ENCODE assay signal across 8 cellular contexts in the genomic region with DNA sequence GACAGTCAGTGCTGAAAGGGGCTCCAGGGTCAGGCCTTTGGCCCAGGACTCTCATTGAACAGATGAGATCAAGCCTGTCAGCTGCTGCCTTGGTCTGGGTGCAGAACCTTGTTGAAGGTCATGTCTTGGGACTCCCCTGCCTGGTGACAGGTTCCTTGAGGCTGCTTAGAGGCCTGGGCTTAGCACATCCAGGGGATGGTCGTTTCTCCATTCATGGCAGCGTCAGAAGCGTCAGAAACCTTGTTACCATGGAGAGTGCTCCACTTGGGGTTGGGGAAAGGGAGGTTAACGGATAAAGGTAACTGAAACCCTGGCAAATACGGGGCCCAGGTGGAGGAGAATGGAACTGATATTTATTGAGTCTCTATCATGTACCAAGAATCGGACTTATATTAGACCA. TPM values are rescaled to one million over a fixed set of nuclear protein-coding genes. Genes with fewer than 3 reads are reported as not detected.
DNase-seq lines count a peak whose midpoint lies in the region; ATAC-seq and TF ChIP-seq lines count a peak whose summit lies in the region.

No MANE protein-coding gene starts in this region.

- DNase-seq in BJ (ENCODE audit: low read depth) = no peak
- no peak for DNase-seq in MM.1S
- DNase-seq in coronary artery (ENCODE audit: low spot score) = peak; percentile 70
- DNase-seq in natural killer cell treated with Interleukin-12 subunit alpha and Interleukin-12 subunit beta and Interleukin-15 and Interleukin-18, amount 100 ng/mL, for 72 hours (ENCODE audit: low spot score) = no peak
- DNase-seq in UCSD-AML1 (lab: John Stamatoyannopoulos, UW; ENCODE audit: unreplicated experiment) = no peak
- no peak for DNase-seq in middle frontal gyrus (ENCODE audit: extremely low spot score, low spot score)
- DNase-seq in NCI-H226 = no peak

- peak in 1 of 2 donors; percentile 3 for ATAC-seq in natural killer cell treated with Interleukin-12 subunit alpha and Interleukin-12 subunit beta and Interleukin-15 and Interleukin-18, amount 100 ng/mL, for 72 hours
- ATAC-seq in GM18867 (IDR thresholded peaks at IDR 0.05; ENCODE audit: unreplicated experiment) = no peak

- peaks cover 22% of the 10 kb centered on the region; the same call in 1 of the 2 replicates for H4K20me1 ChIP-seq in MM.1S (ENCODE audit: insufficient read depth, low read length)

- peaks cover 84% of the 10 kb centered on the region for H3K79me2 ChIP-seq in MM.1S (ENCODE audit: low read length)

- H3K27me3 Mint-ChIP-seq in natural killer cell treated with Interleukin-12 subunit alpha and Interleukin-12 subunit beta and Interleukin-15 and Interleukin-18, amount 100 ng/mL, for 72 hours = no peaks in the 10 kb centered on the region

- H3K4me3 Mint-ChIP-seq in natural killer cell treated with Interleukin-12 subunit alpha and Interleukin-12 subunit beta and Interleukin-15 and Interleukin-18, amount 100 ng/mL, for 72 hours = peak overlapping the region; percentile 97

- peak overlapping the region; percentile 98 for H3K9ac ChIP-seq in MM.1S (ENCODE audit: low read length)

- peaks cover 45% of the 10 kb centered on the region for H3F3A ChIP-seq in MM.1S (ENCODE audit: insufficient read depth, low read length)

- H3K4me2 ChIP-seq in MM.1S (ENCODE audit: low read depth, low read length) = peak overlapping the region; percentile 96

- no peak for TF ChIP-seq CTCF in BJ (IDR thresholded peaks at IDR 0.05; ENCODE audit: insufficient read depth, low read depth, low read length)
- TF ChIP-seq CTCF in MM.1S (IDR thresholded peaks at IDR 0.05; ENCODE audit: low read length) = no peak
- TF ChIP-seq CTCF in coronary artery (IDR thresholded peaks at IDR 0.05) = no peak

- H3K36me3 ChIP-seq in BJ (ENCODE audit: control insufficient read depth, insufficient read depth, low read length) (peaks cover 14% of the 10 kb centered on the region), MM.1S (replicated peaks; ENCODE audit: insufficient read depth, low read length) (peaks cover 13% of the 10 kb centered on the region)

- peak overlapping the region; percentile 96 for H3K4me3 ChIP-seq in BJ (ENCODE audit: low read depth, low read length)
- peak overlapping the region; percentile 90 for H3K4me3 ChIP-seq in MM.1S (ENCODE audit: low read length)
- peak overlapping the region; percentile 97 for H3K4me3 ChIP-seq in coronary artery

- H3K36me3 Mint-ChIP-seq in natural killer cell treated with Interleukin-12 subunit alpha and Interleukin-12 subunit beta and Interleukin-15 and Interleukin-18, amount 100 ng/mL, for 72 hours = peaks cover 30% of the 10 kb centered on the region

- H3K9me3 ChIP-seq in MM.1S (replicated peaks; ENCODE audit: insufficient read depth, low read length) = no peaks in the 10 kb centered on the region

- POLR2A ChIA-PET in BJ (lab: Charles Lee) = no interaction called here

- peaks cover 62 to 63% of the 10 kb centered on the region in 2 donors for H3K4me1 Mint-ChIP-seq in natural killer cell treated with Interleukin-12 subunit alpha and Interleukin-12 subunit beta and Interleukin-15 and Interleukin-18, amount 100 ng/mL, for 72 hours (ENCODE audit: low read depth in 2 of 2)

- CTCF ChIA-PET in BJ (lab: Yijun Ruan, JAX) = interaction anchor here (1.2 to 2.0 kb wide), 4 partner anchors 12 to 99 kb away, joined by 3 to 9 read pairs (median 6); a partner anchor contains a TSS

- H3K9me3 Mint-ChIP-seq in natural killer cell treated with Interleukin-12 subunit alpha and Interleukin-12 subunit beta and Interleukin-15 and Interleukin-18, amount 100 ng/mL, for 72 hours = no peaks in the 10 kb centered on the region

- peaks cover 31% of the 10 kb centered on the region for H3K4me1 ChIP-seq in MM.1S (ENCODE audit: low read length)

- H3K27me3 ChIP-seq in BJ (ENCODE audit: control insufficient read depth, insufficient read depth, low read length) = no peaks in the 10 kb centered on the region
- H3K27me3 ChIP-seq in MM.1S (replicated peaks; ENCODE audit: insufficient read depth, low read length) = no peaks in the 10 kb centered on the region

- H3K27ac ChIP-seq in MM.1S (ENCODE audit: low read length) (peak overlapping the region; percentile 98), coronary artery (peak overlapping the region in 1 of 2 donors; percentile 86)

- H2AFZ ChIP-seq in MM.1S (ENCODE audit: low read length) = no peak overlapping the region

- H3K27ac Mint-ChIP-seq in natural killer cell treated with Interleukin-12 subunit alpha and Interleukin-12 subunit beta and Interleukin-15 and Interleukin-18, amount 100 ng/mL, for 72 hours = peak overlapping the region; percentile 99 to 100

- no peaks in the 10 kb centered on the region for H3K9me2 ChIP-seq in MM.1S (replicated peaks; ENCODE audit: insufficient read depth, low read length)

RNA-seq across cellular contexts. Expression of a gene that starts 8.8 kb away (rescaled TPM):
- 34.0 and 41.0 TPM in 2 replicates for polyA plus RNA-seq in BJ (2011; rRNA removed)
- polyA minus RNA-seq in BJ (2011; rRNA and poly(A)+ RNA removed) = 10.0 and 12.2 TPM in 2 replicates
- 100 to 1,000 TPM; 215 to 218 TPM for total RNA-seq in natural killer cell treated with Interleukin-12 subunit alpha and Interleukin-12 subunit beta and Interleukin-15 and Interleukin-18, amount 100 ng/mL, for 72 hours

RNA-seq across cellular contexts. Expression of a gene that starts 9.0 kb away (rescaled TPM):
- 3,181 and 3,838 TPM in 2 replicates for polyA plus RNA-seq in BJ (2011; rRNA removed)
- 177 and 325 TPM in 2 replicates for polyA minus RNA-seq in BJ (2011; rRNA and poly(A)+ RNA removed)
- 1,000 to 10,000 TPM in 1 of 2 donors, 100 to 1,000 TPM in 1; 983 to 1,578 TPM for total RNA-seq in natural killer cell treated with Interleukin-12 subunit alpha and Interleukin-12 subunit beta and Interleukin-15 and Interleukin-18, amount 100 ng/mL, for 72 hours

RNA-seq across cellular contexts. Expression of a gene that starts 17.5 kb away (rescaled TPM):
- polyA plus RNA-seq in BJ (2011; rRNA removed) = not detected in 2 replicates
- not detected in 2 replicates for polyA minus RNA-seq in BJ (2011; rRNA and poly(A)+ RNA removed)
- total RNA-seq in natural killer cell treated with Interleukin-12 subunit alpha and Interleukin-12 subunit beta and Interleukin-15 and Interleukin-18, amount 100 ng/mL, for 72 hours = not detected
